ENCODE assay signal across 1 cellular context in genomic region chr17:48776602-48777001, GRCh38.
TF ChIP-seq lines count a peak whose summit lies in the region.

No MANE protein-coding gene starts in this region.

TF ChIP-seq in K562, 482 proteins besides CTCF, POLR2A, EP300 and RAD21:
- TF ChIP-seq C11orf30 (IDR thresholded peaks at IDR 0.05; ENCODE audit: low read depth) (peak; percentile 64), NFE2L1 (tag; IDR thresholded peaks at IDR 0.05; ENCODE audit: borderline replicate concordance, low read depth) (no peak), MAFF (IDR thresholded peaks at IDR 0.05; ENCODE audit: low read length) (peak; percentile 51), MAFG (tag; conservative IDR thresholded peaks at IDR 0.05) (peak; percentile 53), MEIS2 (IDR thresholded peaks at IDR 0.05; ENCODE audit: partially characterized antibody) (no peak), ZNF316 (IDR thresholded peaks at IDR 0.05) (peak; percentile 80), MAFK (IDR thresholded peaks at IDR 0.05; ENCODE audit: low read length) (peak; percentile 29; the same call in 1 of the 2 replicates)
